In the genomic region with DNA sequence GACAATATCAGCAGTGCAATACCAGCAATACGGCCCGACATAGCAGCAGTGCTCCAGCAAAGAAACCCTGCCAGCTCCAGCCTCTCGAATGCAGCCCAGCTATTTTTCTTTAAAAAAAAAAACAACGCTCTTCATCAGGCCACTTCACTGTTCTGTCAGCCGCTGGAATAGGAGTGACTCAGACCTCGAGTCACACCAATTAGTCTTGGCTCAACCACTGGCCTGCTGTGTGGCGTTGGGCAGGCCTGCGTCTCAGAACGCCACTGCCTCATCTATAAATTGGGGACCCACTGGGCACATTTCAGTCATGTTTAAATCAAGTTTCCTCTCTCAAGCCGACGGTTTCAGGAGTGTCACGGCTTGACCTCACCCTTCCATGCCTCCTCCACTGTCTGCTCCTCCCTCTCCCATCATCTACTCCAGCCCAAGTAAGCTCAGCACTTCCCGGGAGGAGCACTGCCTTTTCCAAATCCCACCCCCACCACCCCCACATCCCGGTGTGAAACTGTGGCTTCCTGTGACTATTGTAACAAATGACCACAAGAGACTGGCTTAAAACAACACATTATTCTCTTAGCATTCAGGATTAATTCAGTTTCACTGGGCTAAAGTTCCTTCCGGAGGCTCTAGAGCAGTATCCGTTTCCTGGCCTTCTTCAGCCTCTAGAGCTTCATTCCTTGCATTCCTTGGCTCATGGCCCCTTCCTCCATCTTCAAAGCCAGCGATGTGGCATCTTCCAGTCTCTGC, we compare ENCODE assay signal across 9 cellular contexts.
A peak's percentile ranks its signal among the peaks of the same experiment; 100 is the strongest.
DNase-seq lines count a peak whose midpoint lies in the region; ATAC-seq and TF ChIP-seq lines count a peak whose summit lies in the region.
"Had no signal": no experiment of that assay in that cellular context is flagged by ENCODE, and none has a peak within 500 bp of the region (broad histone marks: within the 10 kb centered on the region; RNA-seq: fewer than 3 reads in every experiment).

No MANE protein-coding gene starts in this region.

- TF ChIP-seq CTCF in CD8-positive, alpha-beta T cell (IDR thresholded peaks at IDR 0.05) = no peak

- H3K27me3 ChIP-seq in ACC112 (ENCODE audit: insufficient read depth, low read length) (no peaks in the 10 kb centered on the region), muscle layer of colon (ENCODE audit: control insufficient read depth in 1 of 2, insufficient read depth in 2 of 2, low read length in 2 of 2) (no peaks in the 10 kb centered on the region)
- no peaks in the 10 kb centered on the region for H3K27me3 ChIP-seq in CD8-positive, alpha-beta T cell (ENCODE audit: insufficient read depth, low read length)

- intact Hi-C loops in CD8-positive, alpha-beta T cell (cut with DNase I, micrococcal nuclease) = no loop called here

- POLR2A ChIA-PET in CD8-positive, alpha-beta T cell (lab: Charles Lee) = no interaction called here

- no peaks in the 10 kb centered on the region for H3K36me3 Mint-ChIP-seq in CD8-positive, alpha-beta T cell
- H3K36me3 Mint-ChIP-seq: CD4-positive, alpha-beta memory T cell had no signal

- H3K27ac ChIP-seq in ACC112 (ENCODE audit: low read depth, low read length) = peak overlapping the region; percentile 98
- peak overlapping the region; percentile 21 for H3K27ac ChIP-seq in muscle layer of colon (ENCODE audit: low read depth, low read length)
- no peak overlapping the region for H3K27ac ChIP-seq in CD8-positive, alpha-beta T cell (ENCODE audit: low read depth, low read length)

- DNase-seq in LHCN-M2 (ENCODE audit: low read depth) (peak; percentile 82), dermis blood vessel endothelial cell (peak; percentile 91)
- no peak for DNase-seq in CD8-positive, alpha-beta T cell
- DNase-seq in stimulated activated CD4-positive, alpha-beta T cell treated with anti-CD3 and anti-CD28 coated beads, Interleukin-15, amount 100 ng/mL, for 24 hours = no peak
- no peak for DNase-seq in activated T-cell treated with anti-CD3 and anti-CD28 coated beads, Interleukin-2, amount 50 U/mL, for 1 hour
- DNase-seq: CD4-positive, alpha-beta memory T cell had no signal

- no peak overlapping the region for H3K9ac ChIP-seq in muscle layer of colon (ENCODE audit: low read length)

- H3K36me3 ChIP-seq in ACC112 (ENCODE audit: insufficient read depth, low read length) = no peaks in the 10 kb centered on the region
- no peaks in the 10 kb centered on the region for H3K36me3 ChIP-seq in muscle layer of colon (ENCODE audit: insufficient read depth, low read length)
- H3K36me3 ChIP-seq in CD8-positive, alpha-beta T cell (ENCODE audit: insufficient read depth, low read length) = no peaks in the 10 kb centered on the region

- H3K4me3 Mint-ChIP-seq in CD8-positive, alpha-beta T cell = no peak overlapping the region
- H3K4me3 Mint-ChIP-seq: CD4-positive, alpha-beta memory T cell had no signal

- H3K9me3 ChIP-seq in muscle layer of colon (ENCODE audit: low read length) = no peaks in the 10 kb centered on the region
- no peaks in the 10 kb centered on the region for H3K9me3 ChIP-seq in CD8-positive, alpha-beta T cell (ENCODE audit: low read length)

- no peaks in the 10 kb centered on the region for H3K79me2 ChIP-seq in ACC112 (ENCODE audit: control insufficient read depth, insufficient read depth, low read length, unreplicated experiment)

- H3K27ac Mint-ChIP-seq in CD8-positive, alpha-beta T cell = no peak overlapping the region
- H3K27ac Mint-ChIP-seq: CD4-positive, alpha-beta memory T cell had no signal

- peaks cover 9% of the 10 kb centered on the region for H3K27me3 Mint-ChIP-seq in CD8-positive, alpha-beta T cell (ENCODE audit: low read depth)

- H3K9me3 Mint-ChIP-seq in CD8-positive, alpha-beta T cell = no peaks in the 10 kb centered on the region

- peaks cover 12% of the 10 kb centered on the region for H3K4me1 Mint-ChIP-seq in CD8-positive, alpha-beta T cell (ENCODE audit: low read depth)

- H3K4me3 ChIP-seq in ACC112 (ENCODE audit: low read depth, low read length) = peak overlapping the region; percentile 26
- no peak overlapping the region for H3K4me3 ChIP-seq in muscle layer of colon (ENCODE audit: low read depth in 1 of 2, low read length in 2 of 2)
- no peak overlapping the region for H3K4me3 ChIP-seq in CD8-positive, alpha-beta T cell (ENCODE audit: low read depth, low read length)

- CTCF ChIA-PET in CD8-positive, alpha-beta T cell (lab: Charles Lee) = interaction anchor here (0.6 to 1.7 kb wide), 2 partner anchors 94 to 1130 kb away, joined by 3 to 4 read pairs; no protein-coding TSS in a partner anchor

- H2AFZ ChIP-seq in ACC112 (ENCODE audit: low read length, unreplicated experiment) = peak overlapping the region; percentile 86

- no peak for ATAC-seq in CD8-positive, alpha-beta T cell
- no peak for ATAC-seq in HG03469 (IDR thresholded peaks at IDR 0.05; ENCODE audit: unreplicated experiment)

- H3K4me1 ChIP-seq in ACC112 (ENCODE audit: control insufficient read depth, insufficient read depth, low read length, unreplicated experiment) (peaks cover 39% of the 10 kb centered on the region), muscle layer of colon (ENCODE audit: insufficient read depth, low read length) (peaks cover 22% of the 10 kb centered on the region)
- H3K4me1 ChIP-seq in CD8-positive, alpha-beta T cell (ENCODE audit: insufficient read depth, low read length) = no peaks in the 10 kb centered on the region

Comparison
In these comparisons a context has a peak if more than half of its experiments do, and no peak if none do; other contexts are left out.
1. DNase-seq: peak in LHCN-M2 (single experiment) and dermis blood vessel endothelial cell (single experiment); none in CD8-positive, alpha-beta T cell (0 of 7), stimulated activated CD4-positive, alpha-beta T cell treated with anti-CD3 and anti-CD28 coated beads, Interleukin-15, amount 100 ng/mL, for 24 hours (single experiment) and activated T-cell treated with anti-CD3 and anti-CD28 coated beads, Interleukin-2, amount 50 U/mL, for 1 hour (single experiment).